ENCODE assay signal across 20 cellular contexts in genomic region chr14:71048393-71048792, GRCh38.
A peak's percentile ranks its signal among the peaks of the same experiment; 100 is the strongest.
DNase-seq lines count a peak whose midpoint lies in the region; ATAC-seq, FAIRE-seq and TF ChIP-seq lines count a peak whose summit lies in the region.
"Had no signal": no experiment of that assay in that cellular context is flagged by ENCODE, and none has a peak within 500 bp of the region (broad histone marks: within the 10 kb centered on the region; RNA-seq: fewer than 3 reads in every experiment).

No MANE protein-coding gene starts in this region.

- POLR2A ChIA-PET in GM12878 (lab: Charles Lee) = no interaction called here

- H3K4me1 Mint-ChIP-seq in activated naive CD4-positive, alpha-beta T cell treated with anti-CD3 and anti-CD28 coated beads, Interleukin-2, amount 50 U/mL, for 24 hours = peaks cover 22% of the 10 kb centered on the region
- H3K4me1 Mint-ChIP-seq in HFFc6 (ENCODE audit: low read depth) = peaks cover 38% of the 10 kb centered on the region

- intact Hi-C loops in GM12878 (cut with micrococcal nuclease; ENCODE audit: unreplicated experiment) = no loop called here

- H3K9ac ChIP-seq in GM12878 (ENCODE audit: control insufficient read depth, insufficient read depth, low read length) = no peak overlapping the region

- no peaks in the 10 kb centered on the region for H3K27me3 Mint-ChIP-seq in activated naive CD4-positive, alpha-beta T cell treated with anti-CD3 and anti-CD28 coated beads, Interleukin-2, amount 50 U/mL, for 24 hours
- H3K27me3 Mint-ChIP-seq in HFFc6 (ENCODE audit: insufficient read depth) = no peaks in the 10 kb centered on the region; the same call in 1 of the 2 replicates

- in situ Hi-C loops in GM12878 (cut with MboI) = no loop called here

- CTCF ChIA-PET in GM12878 (lab: Yijun Ruan, JAX) = interaction anchor here (1.1 to 1.4 kb wide), 4 partner anchors 9 to 38 kb away, joined by 3 to 4 read pairs (median 3); no protein-coding TSS in a partner anchor

- no peak for TF ChIP-seq RAD21 in GM12878 (IDR thresholded peaks at IDR 0.05; ENCODE audit: insufficient read depth, low read depth, low read length)

- H2AFZ ChIP-seq in GM12878 (ENCODE audit: control insufficient read depth, low read depth, low read length) (no peak overlapping the region), osteoblast (ENCODE audit: low read length) (no peak overlapping the region)

- H3K4me3 ChIP-seq in GM12878 = no peak overlapping the region
- no peak overlapping the region for H3K4me3 ChIP-seq in osteoblast (ENCODE audit: insufficient read depth, low read length)
- H3K4me3 ChIP-seq in coronary artery = no peak overlapping the region

- BruUV-seq in GM12878 (replicated peaks; lab: Mats Ljungman, UMichigan) = no TSS peak

- H3K27me3 ChIP-seq in GM12878 (replicated peaks in 1 of 2; ENCODE audit: control insufficient read depth in 2 of 2, insufficient read depth in 2 of 2, low read length in 1 of 2) = no peaks in the 10 kb centered on the region
- H3K27me3 ChIP-seq in osteoblast (ENCODE audit: insufficient read depth, low read length) = no peaks in the 10 kb centered on the region

- H3K9me3 Mint-ChIP-seq in activated naive CD4-positive, alpha-beta T cell treated with anti-CD3 and anti-CD28 coated beads, Interleukin-2, amount 50 U/mL, for 24 hours = peaks cover 5% of the 10 kb centered on the region
- peaks cover 7% of the 10 kb centered on the region for H3K9me3 Mint-ChIP-seq in HFFc6

- peaks cover 1 to 4% of the 10 kb centered on the region in 2 experiments for H3K36me3 ChIP-seq in GM12878 (ENCODE audit: control insufficient read depth in 2 of 2, insufficient read depth in 2 of 2, low read length in 1 of 2)
- peaks cover 31% of the 10 kb centered on the region for H3K36me3 ChIP-seq in osteoblast (ENCODE audit: insufficient read depth, low read length)

- TF ChIP-seq EP300 in GM12878 (IDR thresholded peaks at IDR 0.05; ENCODE audit: borderline replicate concordance in 1 of 2, control insufficient read depth in 1 of 2, low read depth in 2 of 2, low read length in 2 of 2) = no peak

- ATAC-seq in GM12878 (no peak), HG03571 (IDR thresholded peaks at IDR 0.05; ENCODE audit: unreplicated experiment) (no peak)

- no peak for DNase-seq in activated naive CD4-positive, alpha-beta T cell treated with Interleukin-2 at 50 U/mL for 16 hours
- DNase-seq in HFFc6 (no peak), GM12878 (ENCODE audit: low read depth, low spot score) (no peak), osteoblast (ENCODE audit: insufficient read length, low spot score, missing footprints) (peak; percentile 60), NCI-H2227 (lab: John Stamatoyannopoulos, UW; ENCODE audit: unreplicated experiment) (no peak), coronary artery (ENCODE audit: low spot score) (no peak)
- DNase-seq: C1 segment of cervical spinal cord; DMS53; H7; MV-4-11; NCI-H1417 treated with DMSO at 0.1 percent for 48 hours; NCI-H1930; NCI-H2171; NCI-H446 treated with DMSO at 0.1 percent for 48 hours; NK-92 treated with Interleukin-12 subunit alpha and Interleukin-12 subunit beta, amount 100 ng/mL, for 24 hours; OCI-M1; SIG-M5 had no signal

- no peak for TF ChIP-seq CTCF in HFFc6 (IDR thresholded peaks at IDR 0.05)
- TF ChIP-seq CTCF in GM12878 (IDR thresholded peaks at IDR 0.05 in 2 of 3, conservative IDR thresholded peaks at IDR 0.05 in 1 of 3; ENCODE audit: control insufficient read depth in 2 of 3, extremely low read depth in 1 of 3, insufficient read depth in 1 of 3, low read depth in 3 of 3, low read length in 3 of 3) = no peak
- TF ChIP-seq CTCF in osteoblast (IDR thresholded peaks at IDR 0.05; ENCODE audit: extremely low read depth, low read depth, low read length) = no peak
- TF ChIP-seq CTCF in coronary artery (IDR thresholded peaks at IDR 0.05) = no peak

- SMC1A ChIA-PET in GM12878 (lab: Charles Lee; ENCODE audit: uncharacterized antibody, unreplicated experiment) = interaction anchor here (0.6 to 2.0 kb wide), 5 partner anchors 8 to 807 kb away, joined by 3 to 6 read pairs (median 3); no protein-coding TSS in a partner anchor

- peaks cover 22% of the 10 kb centered on the region for H3K36me3 Mint-ChIP-seq in activated naive CD4-positive, alpha-beta T cell treated with anti-CD3 and anti-CD28 coated beads, Interleukin-2, amount 50 U/mL, for 24 hours
- peaks cover 30% of the 10 kb centered on the region for H3K36me3 Mint-ChIP-seq in HFFc6 (ENCODE audit: low read depth)

- peak overlapping the region; percentile 47 for H3K27ac Mint-ChIP-seq in activated naive CD4-positive, alpha-beta T cell treated with anti-CD3 and anti-CD28 coated beads, Interleukin-2, amount 50 U/mL, for 24 hours
- H3K27ac Mint-ChIP-seq in HFFc6 = peak overlapping the region; percentile 71

- RAD21 ChIA-PET in GM12878 (lab: Charles Lee; ENCODE audit: unreplicated experiment) = interaction anchor here (0.7 kb wide), 1 partner anchor 222 kb away, joined by 3 read pairs; no protein-coding TSS in a partner anchor

- H3K27ac ChIP-seq in GM12878 (ENCODE audit: control insufficient read depth, insufficient read depth) (no peak overlapping the region), osteoblast (ENCODE audit: low read depth, low read length) (peak overlapping the region; percentile 69), coronary artery (no peak overlapping the region)

- H3K4me3 Mint-ChIP-seq in activated naive CD4-positive, alpha-beta T cell treated with anti-CD3 and anti-CD28 coated beads, Interleukin-2, amount 50 U/mL, for 24 hours = no peak overlapping the region
- H3K4me3 Mint-ChIP-seq in HFFc6 = peak overlapping the region; percentile 25; the same call in 1 of the 2 replicates

- H4K20me1 ChIP-seq in GM12878 (ENCODE audit: control insufficient read depth, insufficient read depth) (no peaks in the 10 kb centered on the region), osteoblast (ENCODE audit: insufficient read depth, low read length) (no peaks in the 10 kb centered on the region)

- no peak for TF ChIP-seq POLR2A in GM12878 (IDR thresholded peaks at IDR 0.05; ENCODE audit: low read depth, low read length)

- H3K4me2 ChIP-seq in GM12878 (ENCODE audit: control insufficient read depth, insufficient read depth) (no peak overlapping the region), osteoblast (ENCODE audit: insufficient read depth, low read length) (no peak overlapping the region)

- H3K4me1 ChIP-seq in GM12878 (ENCODE audit: control insufficient read depth, insufficient read depth, low read length) (no peaks in the 10 kb centered on the region), osteoblast (ENCODE audit: insufficient read depth, low read length) (peaks cover 18% of the 10 kb centered on the region)

- H3K9me3 ChIP-seq in GM12878 (replicated peaks; ENCODE audit: control insufficient read depth, insufficient read depth, low read length) (no peaks in the 10 kb centered on the region), osteoblast (ENCODE audit: low read depth, low read length) (no peaks in the 10 kb centered on the region)

- H3K79me2 ChIP-seq in GM12878 (ENCODE audit: control insufficient read depth, insufficient read depth, low read length) = no peaks in the 10 kb centered on the region
- peaks cover 8% of the 10 kb centered on the region for H3K79me2 ChIP-seq in osteoblast (ENCODE audit: insufficient read depth, low read length)

- peak; percentile 72 for FAIRE-seq in GM12878 (lab: Jason Lieb, UNC)
- FAIRE-seq: A204.1 had no signal

TF ChIP-seq in GM12878, 131 proteins besides CTCF, POLR2A, EP300 and RAD21 (continues in another document):
- TF ChIP-seq MXI1 (IDR thresholded peaks at IDR 0.05; ENCODE audit: low read depth, low read length) = no peak
- TF ChIP-seq CHD2 (IDR thresholded peaks at IDR 0.05; ENCODE audit: borderline replicate concordance, low read depth, low read length) = no peak
- no peak for TF ChIP-seq SIN3A (IDR thresholded peaks at IDR 0.05; ENCODE audit: low read depth, low read length)
- TF ChIP-seq REST (IDR thresholded peaks at IDR 0.05; ENCODE audit: low read depth, low read length) = no peak
- no peak for TF ChIP-seq YY1 (IDR thresholded peaks at IDR 0.05; ENCODE audit: low read depth, low read length)
- TF ChIP-seq TBL1XR1 (IDR thresholded peaks at IDR 0.05; ENCODE audit: low read depth, low read length) = no peak
- no peak for TF ChIP-seq TCF12 (IDR thresholded peaks at IDR 0.05; ENCODE audit: low read depth, low read length)
